ENCODE assay signal across 1 cellular context in the genomic region with DNA sequence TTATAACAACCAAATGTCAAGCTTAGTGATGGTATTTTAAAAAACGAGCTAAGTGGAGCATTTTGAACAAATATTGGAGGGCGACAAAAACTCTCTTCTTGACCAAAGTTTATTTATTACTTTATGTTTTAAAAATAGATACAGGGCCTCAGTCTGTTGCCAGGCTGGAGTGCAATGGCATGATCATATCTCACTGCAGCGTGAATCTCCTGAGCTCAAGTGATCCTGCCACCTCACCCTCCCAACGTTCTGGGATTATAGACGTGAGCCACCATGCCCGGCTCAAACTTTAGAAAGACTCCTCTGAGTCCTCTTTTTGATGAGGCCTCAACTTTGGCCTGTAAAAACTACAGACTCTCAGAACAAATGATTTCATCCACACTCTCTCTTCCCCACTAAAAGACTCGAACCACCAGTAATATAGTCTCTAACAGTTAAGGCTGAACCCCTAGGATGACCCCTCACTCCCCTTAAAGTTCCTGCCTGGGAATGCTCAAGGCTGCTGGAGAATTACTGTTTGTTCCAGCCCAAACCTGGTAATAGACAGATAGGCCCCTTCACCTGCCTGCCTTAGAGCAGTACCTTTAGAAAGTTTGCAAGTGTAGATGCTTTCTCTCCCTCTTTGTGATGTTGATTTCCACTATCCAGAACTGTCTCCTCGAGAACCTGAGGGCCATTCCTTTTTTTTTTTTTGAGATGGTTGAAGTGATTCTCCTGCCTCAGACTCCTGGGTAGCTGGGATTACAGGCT.
TF ChIP-seq lines count a peak whose summit lies in the region.

No MANE protein-coding gene starts in this region.

TF ChIP-seq in GM23338, 12 proteins besides CTCF, POLR2A, EP300 and RAD21:
- TF ChIP-seq ZNF331 (CRISPR knock-in tag; IDR thresholded peaks at IDR 0.05; ENCODE audit: low read depth): no peak
- no peak for TF ChIP-seq EZH2phosphoT487 (IDR thresholded peaks at IDR 0.05; ENCODE audit: unreplicated experiment)
- TF ChIP-seq, protein P1, sequence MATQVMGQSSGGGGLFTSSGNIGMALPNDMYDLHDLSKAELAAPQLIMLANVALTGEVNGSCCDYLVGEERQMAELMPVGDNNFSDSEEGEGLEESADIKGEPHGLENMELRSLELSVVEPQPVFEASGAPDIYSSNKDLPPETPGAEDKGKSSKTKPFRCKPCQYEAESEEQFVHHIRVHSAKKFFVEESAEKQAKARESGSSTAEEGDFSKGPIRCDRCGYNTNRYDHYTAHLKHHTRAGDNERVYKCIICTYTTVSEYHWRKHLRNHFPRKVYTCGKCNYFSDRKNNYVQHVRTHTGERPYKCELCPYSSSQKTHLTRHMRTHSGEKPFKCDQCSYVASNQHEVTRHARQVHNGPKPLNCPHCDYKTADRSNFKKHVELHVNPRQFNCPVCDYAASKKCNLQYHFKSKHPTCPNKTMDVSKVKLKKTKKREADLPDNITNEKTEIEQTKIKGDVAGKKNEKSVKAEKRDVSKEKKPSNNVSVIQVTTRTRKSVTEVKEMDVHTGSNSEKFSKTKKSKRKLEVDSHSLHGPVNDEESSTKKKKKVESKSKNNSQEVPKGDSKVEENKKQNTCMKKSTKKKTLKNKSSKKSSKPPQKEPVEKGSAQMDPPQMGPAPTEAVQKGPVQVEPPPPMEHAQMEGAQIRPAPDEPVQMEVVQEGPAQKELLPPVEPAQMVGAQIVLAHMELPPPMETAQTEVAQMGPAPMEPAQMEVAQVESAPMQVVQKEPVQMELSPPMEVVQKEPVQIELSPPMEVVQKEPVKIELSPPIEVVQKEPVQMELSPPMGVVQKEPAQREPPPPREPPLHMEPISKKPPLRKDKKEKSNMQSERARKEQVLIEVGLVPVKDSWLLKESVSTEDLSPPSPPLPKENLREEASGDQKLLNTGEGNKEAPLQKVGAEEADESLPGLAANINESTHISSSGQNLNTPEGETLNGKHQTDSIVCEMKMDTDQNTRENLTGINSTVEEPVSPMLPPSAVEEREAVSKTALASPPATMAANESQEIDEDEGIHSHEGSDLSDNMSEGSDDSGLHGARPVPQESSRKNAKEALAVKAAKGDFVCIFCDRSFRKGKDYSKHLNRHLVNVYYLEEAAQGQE (IDR thresholded peaks at IDR 0.05; ENCODE audit: unreplicated experiment): no peak
- no peak for TF ChIP-seq POLR2AphosphoS5 (IDR thresholded peaks at IDR 0.05; ENCODE audit: low read depth)
- TF ChIP-seq EZH2 (IDR thresholded peaks at IDR 0.05; ENCODE audit: low read depth, unreplicated experiment): no peak
- TF ChIP-seq STAT1 (IDR thresholded peaks at IDR 0.05; ENCODE audit: unreplicated experiment): no peak
- TF ChIP-seq, protein P2, sequence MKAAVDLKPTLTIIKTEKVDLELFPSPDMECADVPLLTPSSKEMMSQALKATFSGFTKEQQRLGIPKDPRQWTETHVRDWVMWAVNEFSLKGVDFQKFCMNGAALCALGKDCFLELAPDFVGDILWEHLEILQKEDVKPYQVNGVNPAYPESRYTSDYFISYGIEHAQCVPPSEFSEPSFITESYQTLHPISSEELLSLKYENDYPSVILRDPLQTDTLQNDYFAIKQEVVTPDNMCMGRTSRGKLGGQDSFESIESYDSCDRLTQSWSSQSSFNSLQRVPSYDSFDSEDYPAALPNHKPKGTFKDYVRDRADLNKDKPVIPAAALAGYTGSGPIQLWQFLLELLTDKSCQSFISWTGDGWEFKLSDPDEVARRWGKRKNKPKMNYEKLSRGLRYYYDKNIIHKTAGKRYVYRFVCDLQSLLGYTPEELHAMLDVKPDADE (IDR thresholded peaks at IDR 0.05): no peak
- no peak for TF ChIP-seq NANOG (IDR thresholded peaks at IDR 0.05; ENCODE audit: borderline replicate concordance)
- no peak for TF ChIP-seq ZNF114 (CRISPR knock-in tag; IDR thresholded peaks at IDR 0.05)
- TF ChIP-seq CREB1 (CRISPR knock-in tag; IDR thresholded peaks at IDR 0.05; ENCODE audit: low read depth): no peak
- no peak for TF ChIP-seq JUNB (IDR thresholded peaks at IDR 0.05; ENCODE audit: unreplicated experiment)
